In genomic region chr5:134626369-134627014, GRCh38 we compare ENCODE assay signal across 10 cellular contexts. TPM values are rescaled to one million over a fixed set of nuclear protein-coding genes. Genes with fewer than 3 reads are reported as not detected.
A peak's percentile ranks its signal among the peaks of the same experiment; 100 is the strongest.
DNase-seq lines count a peak whose midpoint lies in the region; ATAC-seq, FAIRE-seq and TF ChIP-seq lines count a peak whose summit lies in the region.
"Had no signal": no experiment of that assay in that cellular context is flagged by ENCODE, and none has a peak within 500 bp of the region (broad histone marks: within the 10 kb centered on the region; RNA-seq: fewer than 3 reads in every experiment).

No MANE protein-coding gene starts in this region.

- intact Hi-C loops in PC-9 (cut with micrococcal nuclease; ENCODE audit: unreplicated experiment), result no loop called here

- H3K9me2 ChIP-seq in PC-9 (ENCODE audit: insufficient read depth), result no peaks in the 10 kb centered on the region

- peak; percentile 97 for ATAC-seq in esophagus mucosa
- ATAC-seq in GM18519 (IDR thresholded peaks at IDR 0.05; ENCODE audit: low FRiP score, unreplicated experiment), result no peak
- no peak for ATAC-seq in GM18909 (IDR thresholded peaks at IDR 0.05; ENCODE audit: poor library complexity, unreplicated experiment)

- no peak for FAIRE-seq in GM12892 (lab: Jason Lieb, UNC)

- H3K36me3 ChIP-seq in PC-9 (ENCODE audit: low read depth) (0 out of 2 replicates have a peak, but pooled peaks cover 4% of the 10 kb centered on the region), parathyroid adenoma (ENCODE audit: control insufficient read depth, insufficient read depth, low read length) (no peaks in the 10 kb centered on the region)

- H2AFZ ChIP-seq in PC-9 (no peak overlapping the region), parathyroid adenoma (no peak overlapping the region)

- H3K27me3 ChIP-seq in PC-9 (ENCODE audit: insufficient read depth, low read depth) (no peaks in the 10 kb centered on the region), parathyroid adenoma (ENCODE audit: control insufficient read depth, insufficient read depth, low read length) (no peaks in the 10 kb centered on the region)

- H4K20me1 ChIP-seq in PC-9 (ENCODE audit: insufficient read depth), result peaks cover 3% of the 10 kb centered on the region; the same call in 1 of the 2 replicates

- H3K4me3 ChIP-seq in PC-9, result no peak overlapping the region
- peak overlapping the region; percentile 14 for H3K4me3 ChIP-seq in parathyroid adenoma (ENCODE audit: low read depth, low read length)

- H3K27ac ChIP-seq in PC-9 (peak overlapping the region; percentile 57), parathyroid adenoma (peak overlapping the region; percentile 86)

- peaks cover 16% of the 10 kb centered on the region for H3K4me1 ChIP-seq in PC-9 (replicated peaks; ENCODE audit: insufficient read depth)
- H3K4me1 ChIP-seq in parathyroid adenoma, result peaks cover 6% of the 10 kb centered on the region

- H3K9ac ChIP-seq in parathyroid adenoma, result no peak overlapping the region

- H3K79me2 ChIP-seq in PC-9 (ENCODE audit: low read depth) (peaks cover 40% of the 10 kb centered on the region), parathyroid adenoma (peaks cover 38% of the 10 kb centered on the region)

- peaks cover 19% of the 10 kb centered on the region; the same call in 1 of the 2 replicates for H3F3A ChIP-seq in PC-9 (ENCODE audit: insufficient read depth, low read depth)

- POLR2A ChIA-PET in PC-9 (lab: Charles Lee; ENCODE audit: unreplicated experiment), result interaction anchor here (0.6 kb wide), 1 partner anchor 105 kb away, joined by 10 read pairs; no protein-coding TSS in a partner anchor

- no TSS peak for BruUV-seq in PC-9 (replicated peaks; lab: Mats Ljungman, UMichigan)

- peak overlapping the region; percentile 32 for H3K4me2 ChIP-seq in PC-9
- peak overlapping the region; percentile 64 for H3K4me2 ChIP-seq in parathyroid adenoma (ENCODE audit: low read length)

- DNase-seq in DMS53 treated with DMSO at 0.1 percent for 48 hours (lab: John Stamatoyannopoulos, UW; ENCODE audit: unreplicated experiment), result peak; percentile 90
- peak in 1 of 2 experiments; percentile 85 for DNase-seq in PC-9
- no peak for DNase-seq in medulla oblongata (ENCODE audit: extremely low spot score)
- no peak for DNase-seq in GM12892 (ENCODE audit: insufficient read length)
- DNase-seq: activated CD8-positive, alpha-beta memory T cell treated with anti-CD3 and anti-CD28 coated beads for 24 hours; NCI-H1092 had no signal

- CTCF ChIA-PET in PC-9 (lab: Charles Lee), result no interaction called here

- TF ChIP-seq CTCF in PC-9 (conservative IDR thresholded peaks at IDR 0.05) (no peak), parathyroid adenoma (IDR thresholded peaks at IDR 0.05) (no peak)

- H3K9me3 ChIP-seq in PC-9 (ENCODE audit: insufficient read depth, low read depth) (no peaks in the 10 kb centered on the region), parathyroid adenoma (ENCODE audit: control insufficient read depth, low read length) (no peaks in the 10 kb centered on the region)

- no peak for TF ChIP-seq POLR2A in GM12892 (IDR thresholded peaks at IDR 0.05; ENCODE audit: low read depth, low read length)

RNA-seq across cellular contexts. Expression of gene SAR1B, which starts 6.1 kb away (rescaled TPM):
- 37.6 and 49.5 TPM in 2 replicates for total RNA-seq in PC-9 (2021)
- total RNA-seq in esophagus mucosa, result 54.6 TPM
- 33.4 TPM for polyA plus RNA-seq in GM12892 (2012; ENCODE audit: missing spikeins)

RNA-seq across cellular contexts. Expression of gene SEC24A, which starts 22.1 kb away (rescaled TPM):
- total RNA-seq in PC-9 (2021) (10.4 and 16.2 TPM in 2 replicates), esophagus mucosa (17.8 TPM)
- 23.8 TPM for polyA plus RNA-seq in GM12892 (2012; ENCODE audit: missing spikeins)
